In the genomic region with DNA sequence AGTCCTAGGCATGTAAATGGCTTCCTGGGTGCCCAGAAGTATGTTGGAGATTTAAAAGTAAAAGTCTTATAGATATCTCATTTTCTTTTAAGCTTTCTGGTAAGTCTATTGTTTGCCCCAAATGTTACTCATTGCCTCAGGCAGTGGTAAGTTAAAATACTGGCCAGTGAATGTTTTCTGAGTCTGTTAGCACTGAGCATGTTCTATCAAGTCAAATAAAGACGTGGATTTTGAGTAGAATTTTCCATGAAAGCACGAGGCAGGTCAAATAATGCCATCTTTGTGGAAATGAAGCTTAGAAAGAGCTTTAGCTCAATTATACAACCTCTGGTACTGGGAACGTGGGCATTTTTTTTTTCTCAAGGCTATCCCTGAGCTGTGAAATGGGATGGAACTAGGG, we compare ENCODE assay signal across 25 cellular contexts.
"Had no signal": no experiment of that assay in that cellular context is flagged by ENCODE, and none has a peak within 500 bp of the region (broad histone marks: within the 10 kb centered on the region; RNA-seq: fewer than 3 reads in every experiment).

No MANE protein-coding gene starts in this region.

- H3K4me2 ChIP-seq: neural progenitor cell, smooth muscle cell had no signal

- ATAC-seq: gastrocnemius medialis; left lobe of liver; naive thymus-derived CD4-positive, alpha-beta T cell; sciatic nerve; stimulated activated effector memory CD8-positive, alpha-beta T cell treated with anti-CD3 and anti-CD28 coated beads, Interleukin-12 subunit alpha, Interleukin-12 subunit beta, amount 100 ng/mL, for 72 hours had no signal

- H3K27ac ChIP-seq: dorsolateral prefrontal cortex, esophagus squamous epithelium, gastrocnemius medialis, neural progenitor cell, parathyroid adenoma, right atrium auricular region, stomach, thyroid gland, vagina had no signal

- H3K27me3 ChIP-seq: dorsolateral prefrontal cortex, esophagus squamous epithelium, gastrocnemius medialis, neural progenitor cell, right atrium auricular region, stomach, thyroid gland, vagina had no signal

- H3K79me2 ChIP-seq: parathyroid adenoma had no signal

- H3K36me3 ChIP-seq: esophagus squamous epithelium, gastrocnemius medialis, neural progenitor cell, right atrium auricular region, stomach, thyroid gland, vagina had no signal

- H3K9ac ChIP-seq: neural progenitor cell, parathyroid adenoma had no signal

- H3K4me1 ChIP-seq: esophagus squamous epithelium, gastrocnemius medialis, parathyroid adenoma, right atrium auricular region, stomach, vagina had no signal

- H3K9me3 ChIP-seq: esophagus squamous epithelium, gastrocnemius medialis, right atrium auricular region, stomach, thyroid gland, vagina had no signal

- DNase-seq: dorsolateral prefrontal cortex; effector CD4-positive, alpha-beta T cell; esophagus squamous epithelium; gastrocnemius medialis; head of caudate nucleus; kidney; mesenchymal stem cell; midbrain; naive thymus-derived CD4-positive, alpha-beta T cell; stimulated activated CD4-positive, alpha-beta T cell treated with anti-CD3 and anti-CD28 coated beads, Interleukin-12 subunit alpha, Interleukin-12 subunit beta, amount 100 ng/mL, for 4 hours; stimulated activated CD4-positive, alpha-beta T cell treated with anti-CD3 and anti-CD28 coated beads, Interleukin-1b, Interleukin-23, amount 100 ng/mL, for 48 hours; stimulated activated CD4-positive, alpha-beta T cell treated with anti-CD3 and anti-CD28 coated beads, Interleukin-4, amount 100 ng/mL, for 1 hour; stimulated activated naive CD4-positive, alpha-beta T cell treated with Interleukin-2 at 50 U/mL for 16 hours; stomach; thyroid gland; trophoblast cell had no signal

- H3K4me3 ChIP-seq: dorsolateral prefrontal cortex, esophagus squamous epithelium, gastrocnemius medialis, lung, neural progenitor cell, right atrium auricular region, smooth muscle cell, stomach, thyroid gland, vagina had no signal
